In the genomic region with DNA sequence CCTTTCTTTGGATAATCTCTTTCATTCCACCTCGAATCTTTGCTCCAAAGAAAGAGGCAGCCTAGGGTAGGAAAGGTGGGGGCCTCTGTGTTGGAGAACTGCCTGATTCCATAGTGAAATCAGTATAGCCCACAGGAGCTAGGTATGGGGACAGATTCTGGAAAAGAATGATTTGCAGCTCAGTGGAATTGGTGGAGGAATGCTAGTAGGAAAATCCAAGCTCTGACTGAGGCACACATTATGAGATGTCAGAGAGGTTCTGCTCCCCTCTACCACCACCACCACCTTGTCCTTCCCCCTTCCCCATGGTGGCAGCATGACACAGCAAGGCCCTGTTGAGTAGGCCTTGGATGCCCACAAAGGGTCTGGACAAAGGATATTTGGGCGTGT, we compare ENCODE assay signal across 9 cellular contexts. TPM values are rescaled to one million over a fixed set of nuclear protein-coding genes. Genes with fewer than 3 reads are reported as not detected.
DNase-seq lines count a peak whose midpoint lies in the region; ATAC-seq, FAIRE-seq and TF ChIP-seq lines count a peak whose summit lies in the region.
"Had no signal": no experiment of that assay in that cellular context is flagged by ENCODE, and none has a peak within 500 bp of the region (broad histone marks: within the 10 kb centered on the region; RNA-seq: fewer than 3 reads in every experiment).

No MANE protein-coding gene starts in this region.

- DNase-seq in MCF 10A (ENCODE audit: unreplicated experiment) (no peak), breast epithelium (ENCODE audit: low spot score in 2 of 2) (no peak), RCC 7860 (ENCODE audit: low spot score) (peak; percentile 40), fibroblast of peridontal ligament (ENCODE audit: extremely low read depth) (peak; percentile 12), tibial nerve (ENCODE audit: low spot score in 2 of 2) (no peak), mucosa of gallbladder (ENCODE audit: low spot score) (no peak)

- H3K9me3 Mint-ChIP-seq in MCF 10A (ENCODE audit: unreplicated experiment): no peaks in the 10 kb centered on the region
- H3K9me3 Mint-ChIP-seq: dendritic cell treated with granulocyte-macrophage colony-stimulating factor and Interleukin-4, amounts not matched to agents 40 ng/mL and 50 ng/mL, for 4 days had no signal

- peak overlapping the region; percentile 82 for H3K4me3 Mint-ChIP-seq in MCF 10A (ENCODE audit: unreplicated experiment)

- 49 to 60% methylated on average over 2 of the region's 2 CpGs for WGBS in tibial nerve, 2 donors

- no peaks in the 10 kb centered on the region for H3K9me3 ChIP-seq in breast epithelium
- no peaks in the 10 kb centered on the region for H3K9me3 ChIP-seq in tibial nerve

- H3K4me1 ChIP-seq in breast epithelium: peaks cover 4 to 25% of the 10 kb centered on the region in 2 donors
- peaks cover 0 to 34% (median 15%) of the 10 kb centered on the region in 4 donors for H3K4me1 ChIP-seq in tibial nerve

- peaks cover 48% of the 10 kb centered on the region for H3K4me1 Mint-ChIP-seq in MCF 10A (ENCODE audit: insufficient read depth, unreplicated experiment)

- no peaks in the 10 kb centered on the region for H3K27me3 ChIP-seq in breast epithelium
- no peaks in the 10 kb centered on the region for H3K27me3 ChIP-seq in tibial nerve

- no peak for TF ChIP-seq POLR2A in breast epithelium (IDR thresholded peaks at IDR 0.05)
- no peak for TF ChIP-seq POLR2A in tibial nerve (IDR thresholded peaks at IDR 0.05)

- H3K27ac ChIP-seq in breast epithelium (peak overlapping the region in 1 of 2 donors; percentile 98), tibial nerve (peak overlapping the region in 3 of 4 donors; percentile 84 to 98 (median 97))

- no peaks in the 10 kb centered on the region for H3K27me3 Mint-ChIP-seq in MCF 10A (ENCODE audit: insufficient read depth, unreplicated experiment)
- H3K27me3 Mint-ChIP-seq: dendritic cell treated with granulocyte-macrophage colony-stimulating factor and Interleukin-4, amounts not matched to agents 40 ng/mL and 50 ng/mL, for 4 days had no signal

- H3K36me3 ChIP-seq in breast epithelium (no peaks in the 10 kb centered on the region), tibial nerve (peaks cover 0 to 8% (median 0%) of the 10 kb centered on the region in 3 donors)

- TF ChIP-seq EP300 in tibial nerve (IDR thresholded peaks at IDR 0.05): no peak

- intact Hi-C loops in MCF 10A (cut with micrococcal nuclease): loop anchor here (5.0 kb wide), 1 partner anchor 499 kb away; no protein-coding TSS in a partner anchor
- intact Hi-C loops in breast epithelium (cut with DNase I; ENCODE audit: low total_unique reads): no loop called here

- TF ChIP-seq CTCF in MCF 10A (IDR thresholded peaks at IDR 0.05; ENCODE audit: unreplicated experiment) (no peak), breast epithelium (IDR thresholded peaks at IDR 0.05) (no peak), tibial nerve (IDR thresholded peaks at IDR 0.05) (no peak)

- no peak overlapping the region for H3K27ac Mint-ChIP-seq in MCF 10A (ENCODE audit: low read depth, unreplicated experiment)

- FAIRE-seq in RCC 7860 (lab: Jason Lieb, UNC): no peak

- peaks cover 16% of the 10 kb centered on the region for H3K36me3 Mint-ChIP-seq in MCF 10A (ENCODE audit: insufficient read depth, unreplicated experiment)

- ATAC-seq in HG03565 (IDR thresholded peaks at IDR 0.05; ENCODE audit: unreplicated experiment) (no peak), GM21619 (IDR thresholded peaks at IDR 0.05; ENCODE audit: unreplicated experiment) (no peak)

- POLR2A ChIA-PET in MCF 10A (lab: Yijun Ruan, JAX): interaction anchor here (0.7 to 9.4 kb wide), 7 partner anchors 11 to 139 kb away, joined by 3 to 90 read pairs (median 16); a partner anchor contains a TSS

- peak overlapping the region in 1 of 3 donors; percentile 96 for H3K4me3 ChIP-seq in breast epithelium
- H3K4me3 ChIP-seq in tibial nerve: no peak overlapping the region

- BruUV-seq in MCF 10A (replicated peaks; lab: Mats Ljungman, UMichigan): no TSS peak

- CTCF ChIA-PET in MCF 10A (lab: Yijun Ruan, JAX): interaction anchor here (0.6 to 3.0 kb wide), 7 partner anchors 9 to 94 kb away, joined by 3 to 18 read pairs (median 4); a partner anchor contains a TSS

RNA-seq across cellular contexts. Expression of a gene that starts 0.8 kb away (rescaled TPM):
- total RNA-seq in MCF 10A (2022) (0.86 and 1.3 TPM in 2 replicates), breast epithelium (1 to 10 TPM in 2 of 3 donors, under 1 TPM in 1; 0.16 to 1.9 (median 1.3) TPM), tibial nerve (1 to 10 TPM; 1.2 to 2.7 (median 2.0) TPM), mucosa of gallbladder (3.6 TPM)

RNA-seq across cellular contexts. Expression of a gene that starts 1.6 kb away (rescaled TPM):
- total RNA-seq in MCF 10A (2022) (134 and 139 TPM in 2 replicates), breast epithelium (100 to 1,000 TPM in 1 of 3 donors, 10 to 100 TPM in 2; 49.4 to 130 (median 85.9) TPM), tibial nerve (10 to 100 TPM; 72.4 to 87.4 (median 80.8) TPM), mucosa of gallbladder (87.3 TPM)

RNA-seq across cellular contexts. Expression of a gene that starts 9.6 kb away (rescaled TPM):
- 20.2 and 22.9 TPM in 2 replicates for total RNA-seq in MCF 10A (2022)
- total RNA-seq in breast epithelium: 10 to 100 TPM; 19.5 to 32.0 (median 20.6) TPM
- 10 to 100 TPM; 17.4 to 43.1 (median 22.3) TPM for total RNA-seq in tibial nerve
- total RNA-seq in mucosa of gallbladder: 20.6 TPM

RNA-seq across cellular contexts. Expression of a gene that starts 13.5 kb away (rescaled TPM):
- total RNA-seq in MCF 10A (2022): 2.2 and 2.7 TPM in 2 replicates
- total RNA-seq in breast epithelium: 1 to 10 TPM; 4.6 to 8.3 (median 7.6) TPM
- 1 to 10 TPM; 5.0 to 9.6 (median 6.5) TPM for total RNA-seq in tibial nerve
- total RNA-seq in mucosa of gallbladder: 12.5 TPM

RNA-seq across cellular contexts. Expression of a gene that starts 24.6 kb away (rescaled TPM):
- total RNA-seq in MCF 10A (2022) (1.2 and 2.3 TPM in 2 replicates), breast epithelium (10 to 100 TPM in 2 of 3 donors, under 1 TPM in 1; 0.16 to 47.1 (median 17.0) TPM), tibial nerve (1 to 10 TPM in 2 of 4 donors, under 1 TPM in 1, not detected in 1; 0.22 to 2.2 (median 1.3) TPM), mucosa of gallbladder (0.66 TPM)

Comparison
In these comparisons a context has a peak if more than half of its experiments do, and no peak if none do; other contexts are left out.
1. DNase-seq: peak in RCC 7860 (single experiment) and fibroblast of peridontal ligament (single experiment); none in MCF 10A (single experiment), breast epithelium (0 of 2), tibial nerve (0 of 2) and mucosa of gallbladder (single experiment).